In the genomic region with DNA sequence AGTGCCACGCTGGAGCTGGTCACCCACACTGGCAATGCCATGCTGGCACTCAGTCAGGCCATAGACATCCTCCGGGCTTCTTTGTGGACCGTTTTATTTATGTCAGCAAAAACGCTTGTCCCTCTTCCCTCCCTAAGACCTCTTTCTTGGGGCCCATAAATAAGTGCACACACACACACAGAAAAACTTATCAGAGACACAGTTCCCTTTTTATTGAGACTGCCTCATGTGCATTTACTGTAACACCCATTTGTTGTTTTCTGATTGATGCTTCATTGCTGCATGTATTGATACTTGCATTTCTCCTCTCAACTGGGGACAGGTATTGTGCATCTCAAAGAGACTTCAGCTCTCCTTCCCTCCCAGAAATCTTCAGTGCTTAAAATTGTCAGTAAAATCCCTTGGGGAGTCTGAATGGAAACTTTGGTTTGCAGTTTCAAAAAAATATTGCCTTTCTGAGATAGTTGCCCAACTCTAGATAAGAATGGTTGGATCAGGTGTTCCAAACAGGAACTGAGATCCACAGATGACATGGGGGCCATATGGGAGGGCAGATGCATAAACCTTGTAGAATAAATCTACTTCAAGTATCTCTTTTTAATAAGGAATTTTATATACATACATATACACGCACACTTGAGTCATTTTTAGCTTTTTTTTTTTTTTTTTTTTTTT, we compare ENCODE assay signal across 15 cellular contexts.
"Had no signal": no experiment of that assay in that cellular context is flagged by ENCODE, and none has a peak within 500 bp of the region (broad histone marks: within the 10 kb centered on the region; RNA-seq: fewer than 3 reads in every experiment).

No MANE protein-coding gene starts in this region.

- ATAC-seq: activated T-cell treated with anti-CD3 and anti-CD28 coated beads, Interleukin-2, amount 50 U/mL, for 4 hours; left cardiac atrium; naive thymus-derived CD4-positive, alpha-beta T cell had no signal

- H3K4me3 Mint-ChIP-seq: activated CD4-positive, alpha-beta memory T cell treated with anti-CD3 and anti-CD28 coated beads for 36 hours; activated T-cell treated with anti-CD3 and anti-CD28 coated beads, Interleukin-2, amount 50 U/mL, for 4 hours; naive thymus-derived CD4-positive, alpha-beta T cell had no signal

- H3K27ac Mint-ChIP-seq: activated CD4-positive, alpha-beta memory T cell treated with anti-CD3 and anti-CD28 coated beads for 36 hours had no signal

- H3K9me3 ChIP-seq: esophagus muscularis mucosa, transverse colon had no signal

- FAIRE-seq: astrocyte, TTC549 had no signal

- H3K27me3 Mint-ChIP-seq: activated CD4-positive, alpha-beta memory T cell treated with anti-CD3 and anti-CD28 coated beads for 36 hours; naive thymus-derived CD4-positive, alpha-beta T cell had no signal

- H3K27ac ChIP-seq: esophagus muscularis mucosa, transverse colon had no signal

- DNase-seq: activated CD4-positive, alpha-beta memory T cell treated with anti-CD3 and anti-CD28 coated beads for 36 hours; activated CD4-positive, CD25-positive, alpha-beta regulatory T cell treated with anti-CD3 and anti-CD28 coated beads, Interleukin-2, amount 50 U/mL, for 72 hours; activated T-cell treated with anti-CD3 and anti-CD28 coated beads, Interleukin-2, amount 50 U/mL, for 4 hours; glutamatergic neuron; left cardiac atrium; naive thymus-derived CD4-positive, alpha-beta T cell; retina; stimulated activated CD4-positive, alpha-beta T cell treated with anti-CD3 and anti-CD28 coated beads, Interleukin-15, amount 100 ng/mL, for 24 hours; stimulated activated CD4-positive, alpha-beta T cell treated with anti-CD3 and anti-CD28 coated beads, Interleukin-4, amount 100 ng/mL, for 24 hours; T-helper 2 cell; transverse colon had no signal

- H3K4me3 ChIP-seq: esophagus muscularis mucosa, lung, transverse colon had no signal

- H3K27me3 ChIP-seq: esophagus muscularis mucosa, transverse colon had no signal

- H3K9me3 Mint-ChIP-seq: activated CD4-positive, alpha-beta memory T cell treated with anti-CD3 and anti-CD28 coated beads for 36 hours; activated T-cell treated with anti-CD3 and anti-CD28 coated beads, Interleukin-2, amount 50 U/mL, for 4 hours; naive thymus-derived CD4-positive, alpha-beta T cell had no signal
